ENCODE assay signal across 9 cellular contexts in genomic region chr17:382644-383533, GRCh38. TPM values are rescaled to one million over a fixed set of nuclear protein-coding genes. Genes with fewer than 3 reads are reported as not detected.
DNase-seq lines count a peak whose midpoint lies in the region; ATAC-seq and TF ChIP-seq lines count a peak whose summit lies in the region.
"Had no signal": no experiment of that assay in that cellular context is flagged by ENCODE, and none has a peak within 500 bp of the region (broad histone marks: within the 10 kb centered on the region; RNA-seq: fewer than 3 reads in every experiment).

No MANE protein-coding gene starts in this region.

- H3K9me3 Mint-ChIP-seq in endothelial cell (ENCODE audit: unreplicated experiment) (no peaks in the 10 kb centered on the region), osteocyte (ENCODE audit: unreplicated experiment) (no peaks in the 10 kb centered on the region)

- DNase-seq in DMS 273 (lab: John Stamatoyannopoulos, UW; ENCODE audit: unreplicated experiment) (peak; percentile 81), NCI-H2227 treated with DMSO at 0.1 percent for 48 hours (lab: John Stamatoyannopoulos, UW) (peak; percentile 36), endothelial cell (ENCODE audit: low spot score) (no peak), osteocyte (ENCODE audit: extremely low spot score, unreplicated experiment) (no peak), dermis blood vessel endothelial cell (no peak), NCI-H1105 (lab: John Stamatoyannopoulos, UW) (no peak)
- DNase-seq: mammary epithelial cell had no signal

- H3K4me1 Mint-ChIP-seq in endothelial cell (ENCODE audit: unreplicated experiment) (peaks cover 10% of the 10 kb centered on the region), osteocyte (ENCODE audit: unreplicated experiment) (peaks cover 32% of the 10 kb centered on the region)

- TF ChIP-seq CTCF in endothelial cell (IDR thresholded peaks at IDR 0.05; ENCODE audit: unreplicated experiment) (no peak), osteocyte (IDR thresholded peaks at IDR 0.05) (no peak)

- H3K27ac Mint-ChIP-seq in endothelial cell (ENCODE audit: unreplicated experiment) = no peak overlapping the region
- peak overlapping the region; percentile 81 for H3K27ac Mint-ChIP-seq in osteocyte (ENCODE audit: unreplicated experiment)

- H3K27me3 Mint-ChIP-seq in endothelial cell (ENCODE audit: unreplicated experiment) (peaks cover 20% of the 10 kb centered on the region), osteocyte (ENCODE audit: unreplicated experiment) (peaks cover 20% of the 10 kb centered on the region)

- ATAC-seq in GM21515 (IDR thresholded peaks at IDR 0.05; ENCODE audit: unreplicated experiment) (no peak), HG02763 (IDR thresholded peaks at IDR 0.05; ENCODE audit: unreplicated experiment) (no peak)

- H3K36me3 Mint-ChIP-seq in endothelial cell (ENCODE audit: low read depth, unreplicated experiment) (peaks cover 11% of the 10 kb centered on the region), osteocyte (ENCODE audit: unreplicated experiment) (no peaks in the 10 kb centered on the region)

- H3K4me3 Mint-ChIP-seq in endothelial cell (ENCODE audit: unreplicated experiment) (peak overlapping the region; percentile 24), osteocyte (ENCODE audit: unreplicated experiment) (no peak overlapping the region)

RNA-seq across cellular contexts. Expression of gene RPH3AL, which starts 30.3 kb away (rescaled TPM):
- total RNA-seq in endothelial cell (ENCODE audit: unreplicated experiment) (3.4 TPM), osteocyte (0.78 and 1.2 TPM in 2 replicates), dermis blood vessel endothelial cell (22.0 and 37.2 TPM in 2 replicates)

Comparison
In these comparisons a context has a peak if more than half of its experiments do, and no peak if none do; other contexts are left out.
1. DNase-seq: peak in DMS 273 (single experiment) and NCI-H2227 treated with DMSO at 0.1 percent for 48 hours (single experiment); none in endothelial cell (single experiment), osteocyte (single experiment), dermis blood vessel endothelial cell (single experiment) and NCI-H1105 (single experiment).